In the genomic region with DNA sequence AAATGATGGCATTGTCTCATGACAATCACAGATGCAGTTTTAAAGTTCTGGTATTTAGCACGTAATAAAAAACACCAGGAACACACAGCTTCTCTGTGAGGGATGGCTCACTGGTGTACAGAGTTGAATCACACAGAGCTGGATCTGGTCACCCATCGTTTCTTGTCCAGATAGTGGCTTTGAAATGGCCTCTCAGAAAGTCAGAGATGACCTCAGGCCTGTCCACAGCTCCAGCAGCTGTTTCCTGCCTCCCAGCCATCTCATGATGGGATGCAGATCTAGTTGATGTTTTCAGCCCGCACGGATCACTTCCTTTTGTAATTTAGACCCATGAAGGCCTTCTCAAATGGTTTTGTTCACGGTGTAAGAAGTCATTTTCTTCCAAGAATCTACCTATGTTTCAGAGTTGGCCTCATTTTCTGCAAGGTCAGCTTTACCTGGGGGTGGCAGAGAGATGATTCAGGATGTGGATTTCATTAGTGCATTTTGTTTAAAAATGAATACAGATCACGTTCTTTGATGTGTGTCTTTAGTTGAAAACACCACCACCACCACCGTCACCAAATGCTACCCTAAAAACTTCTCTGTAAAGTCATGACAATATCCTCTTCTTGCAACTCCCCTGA, we compare ENCODE assay signal across 15 cellular contexts.
"Had no signal": no experiment of that assay in that cellular context is flagged by ENCODE, and none has a peak within 500 bp of the region (broad histone marks: within the 10 kb centered on the region; RNA-seq: fewer than 3 reads in every experiment).

No MANE protein-coding gene starts in this region.

- H3K27me3 ChIP-seq: adrenal gland, colonic mucosa, left lung, pancreas, tibial artery had no signal

- DNase-seq: activated B cell treated with CpG ODN at 0.5 μM for 24 hours; activated CD4-positive, alpha-beta T cell treated with anti-CD3 and anti-CD28 coated beads, Interleukin-2, amount 10 ng/mL, durations not matched to agents 7 days and 5 days; activated CD8-positive, alpha-beta memory T cell treated with anti-CD3 and anti-CD28 coated beads for 24 hours; activated naive CD4-positive, alpha-beta T cell treated with anti-CD3 and anti-CD28 coated beads, Interleukin-2, amount 10 ng/mL, durations not matched to agents 7 days and 5 days; adrenal gland; colonic mucosa; effector memory CD4-positive, alpha-beta T cell; left lung; pancreas; stimulated activated CD4-positive, alpha-beta T cell treated with anti-CD3 and anti-CD28 coated beads, Interleukin-4, amount 100 ng/mL, for 4 hours; T-helper 2 cell; tibial artery had no signal

- H3K4me1 Mint-ChIP-seq: activated B cell treated with CpG ODN at 0.5 μM for 24 hours; activated CD4-positive, alpha-beta T cell treated with anti-CD3 and anti-CD28 coated beads, Interleukin-2, amount 10 ng/mL, durations not matched to agents 7 days and 5 days; activated naive CD4-positive, alpha-beta T cell treated with anti-CD3 and anti-CD28 coated beads, Interleukin-2, amount 10 ng/mL, durations not matched to agents 7 days and 5 days; activated T-helper 17 cell treated with anti-CD3 and anti-CD28 coated beads, Interleukin-2, amount 50 U/mL, for 72 hours; memory B cell had no signal

- H3K27ac ChIP-seq: adrenal gland, colonic mucosa, epithelial cell of prostate, left lung, pancreas, tibial artery had no signal

- H3K9me3 ChIP-seq: adrenal gland, colonic mucosa, left lung, pancreas, tibial artery had no signal

- H3K4me1 ChIP-seq: adrenal gland, colonic mucosa, left lung, tibial artery had no signal

- H3K27ac Mint-ChIP-seq: activated B cell treated with CpG ODN at 0.5 μM for 24 hours; activated CD4-positive, alpha-beta T cell treated with anti-CD3 and anti-CD28 coated beads, Interleukin-2, amount 10 ng/mL, durations not matched to agents 7 days and 5 days; activated naive CD4-positive, alpha-beta T cell treated with anti-CD3 and anti-CD28 coated beads, Interleukin-2, amount 10 ng/mL, durations not matched to agents 7 days and 5 days; activated T-helper 17 cell treated with anti-CD3 and anti-CD28 coated beads, Interleukin-2, amount 50 U/mL, for 72 hours; memory B cell had no signal

- H3K36me3 ChIP-seq: adrenal gland, colonic mucosa, left lung, pancreas, tibial artery had no signal

- H3K9me3 Mint-ChIP-seq: activated B cell treated with CpG ODN at 0.5 μM for 24 hours; activated CD4-positive, alpha-beta T cell treated with anti-CD3 and anti-CD28 coated beads, Interleukin-2, amount 10 ng/mL, durations not matched to agents 7 days and 5 days; activated naive CD4-positive, alpha-beta T cell treated with anti-CD3 and anti-CD28 coated beads, Interleukin-2, amount 10 ng/mL, durations not matched to agents 7 days and 5 days; activated T-helper 17 cell treated with anti-CD3 and anti-CD28 coated beads, Interleukin-2, amount 50 U/mL, for 72 hours; memory B cell had no signal

- H3K4me3 Mint-ChIP-seq: activated B cell treated with CpG ODN at 0.5 μM for 24 hours; activated CD4-positive, alpha-beta T cell treated with anti-CD3 and anti-CD28 coated beads, Interleukin-2, amount 10 ng/mL, durations not matched to agents 7 days and 5 days; activated naive CD4-positive, alpha-beta T cell treated with anti-CD3 and anti-CD28 coated beads, Interleukin-2, amount 10 ng/mL, durations not matched to agents 7 days and 5 days; activated T-helper 17 cell treated with anti-CD3 and anti-CD28 coated beads, Interleukin-2, amount 50 U/mL, for 72 hours; memory B cell had no signal

- H3K36me3 Mint-ChIP-seq: activated naive CD4-positive, alpha-beta T cell treated with anti-CD3 and anti-CD28 coated beads, Interleukin-2, amount 10 ng/mL, durations not matched to agents 7 days and 5 days; memory B cell had no signal

- ATAC-seq: activated T-helper 17 cell treated with anti-CD3 and anti-CD28 coated beads, Interleukin-2, amount 50 U/mL, for 72 hours; left lung; pancreas had no signal

- H3K4me3 ChIP-seq: adrenal gland, colonic mucosa, left lung, pancreas, tibial artery had no signal

- H3K27me3 Mint-ChIP-seq: activated B cell treated with CpG ODN at 0.5 μM for 24 hours had no signal
